In the genomic region with DNA sequence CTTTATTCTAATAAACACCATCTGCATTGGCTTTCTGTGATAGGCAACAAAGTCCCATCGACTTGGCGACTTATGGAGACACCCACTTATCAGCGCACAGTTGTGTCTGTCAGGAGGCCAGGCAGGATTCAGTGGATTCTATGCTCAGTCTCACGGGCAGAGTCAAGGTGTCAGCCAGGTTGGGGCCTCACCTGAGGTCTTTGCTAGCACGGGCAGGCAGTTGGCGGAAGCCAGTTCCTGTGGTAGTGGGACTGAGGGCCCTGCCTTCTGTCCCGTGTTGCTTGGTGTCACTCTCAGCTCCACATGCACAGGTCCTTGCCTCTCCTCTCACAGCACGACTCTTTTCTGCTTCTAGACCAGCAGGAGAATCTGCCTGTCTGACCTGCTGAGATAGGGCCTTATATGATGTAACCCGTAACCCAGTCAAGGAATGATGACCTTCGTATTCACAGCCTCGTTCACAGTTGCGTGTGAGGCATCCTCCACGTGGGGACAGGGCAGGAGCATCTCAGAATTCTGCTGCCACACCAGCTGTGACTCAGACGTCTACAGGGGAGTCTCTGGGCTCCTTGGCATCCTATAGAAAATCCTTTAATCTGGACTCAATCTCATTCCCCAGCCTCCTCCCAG, we compare ENCODE assay signal across 1 cellular context.
TF ChIP-seq lines count a peak whose summit lies in the region.

No MANE protein-coding gene starts in this region.

TF ChIP-seq in K562, 482 proteins besides CTCF, POLR2A, EP300 and RAD21 (continues in another document):
- TF ChIP-seq SMARCA5 (IDR thresholded peaks at IDR 0.05) (no peak), CTBP1 (IDR thresholded peaks at IDR 0.05; ENCODE audit: borderline replicate concordance) (peak; percentile 41; the same call in 1 of the 2 replicates), ARID4B (CRISPR knock-in tag; IDR thresholded peaks at IDR 0.05) (no peak), ZNF12 (CRISPR knock-in tag; IDR thresholded peaks at IDR 0.05) (no peak), HDAC3 (IDR thresholded peaks at IDR 0.05; ENCODE audit: borderline replicate concordance, partially characterized antibody) (no peak), ELF4 (CRISPR knock-in tag; IDR thresholded peaks at IDR 0.05) (no peak), MXI1 (IDR thresholded peaks at IDR 0.05; ENCODE audit: low read depth, low read length) (peak; percentile 63), ZNF655 (CRISPR knock-in tag; IDR thresholded peaks at IDR 0.05) (no peak), ZNF224 (CRISPR knock-in tag; IDR thresholded peaks at IDR 0.05) (no peak), GTF3C2 (IDR thresholded peaks at IDR 0.05; ENCODE audit: borderline replicate concordance, extremely low read depth, insufficient read length) (no peak), TRIM28 (IDR thresholded peaks at IDR 0.05) (no peak), SAP30 (IDR thresholded peaks at IDR 0.05; ENCODE audit: borderline replicate concordance, insufficient read depth, low read depth, low read length, poor library complexity, severe bottlenecking) (no peak), ELK1 (CRISPR knock-in tag; IDR thresholded peaks at IDR 0.05) (no peak), ESRRA (IDR thresholded peaks at IDR 0.05; ENCODE audit: borderline replicate concordance, low read depth) (peak; percentile 49; the same call in 1 of the 2 replicates), JUND (IDR thresholded peaks at IDR 0.05; ENCODE audit: borderline replicate concordance, low read depth, low read length) (0 out of 2 replicates have a peak, but pooled peaks have one; percentile 37), JUND (tag; IDR thresholded peaks at IDR 0.05; ENCODE audit: borderline replicate concordance, low read depth, low read length) (no peak), GABPB1 (CRISPR knock-in tag; IDR thresholded peaks at IDR 0.05) (no peak), PRPF4 (IDR thresholded peaks at IDR 0.05; ENCODE audit: insufficient read depth, low read depth, low read length, poor library complexity, severe bottlenecking) (no peak), TBL1XR1 (IDR thresholded peaks at IDR 0.05; ENCODE audit: low read length in 2 of 2) (no peak)
- TF ChIP-seq, protein P1, sequence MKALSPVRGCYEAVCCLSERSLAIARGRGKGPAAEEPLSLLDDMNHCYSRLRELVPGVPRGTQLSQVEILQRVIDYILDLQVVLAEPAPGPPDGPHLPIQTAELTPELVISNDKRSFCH (CRISPR knock-in tag; IDR thresholded peaks at IDR 0.05): no peak
- TF ChIP-seq, protein P1 (tag; IDR thresholded peaks at IDR 0.05): no peak
- TF ChIP-seq, protein P2, sequence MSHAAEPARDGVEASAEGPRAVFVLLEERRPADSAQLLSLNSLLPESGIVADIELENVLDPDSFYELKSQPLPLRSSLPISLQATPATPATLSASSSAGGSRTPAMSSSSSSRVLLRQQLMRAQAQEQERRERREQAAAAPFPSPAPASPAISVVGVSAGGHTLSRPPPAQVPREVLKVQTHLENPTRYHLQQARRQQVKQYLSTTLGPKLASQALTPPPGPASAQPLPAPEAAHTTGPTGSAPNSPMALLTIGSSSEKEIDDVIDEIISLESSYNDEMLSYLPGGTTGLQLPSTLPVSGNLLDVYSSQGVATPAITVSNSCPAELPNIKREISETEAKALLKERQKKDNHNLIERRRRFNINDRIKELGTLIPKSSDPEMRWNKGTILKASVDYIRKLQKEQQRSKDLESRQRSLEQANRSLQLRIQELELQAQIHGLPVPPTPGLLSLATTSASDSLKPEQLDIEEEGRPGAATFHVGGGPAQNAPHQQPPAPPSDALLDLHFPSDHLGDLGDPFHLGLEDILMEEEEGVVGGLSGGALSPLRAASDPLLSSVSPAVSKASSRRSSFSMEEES (CRISPR knock-in tag; IDR thresholded peaks at IDR 0.05): no peak
- TF ChIP-seq, protein P3, sequence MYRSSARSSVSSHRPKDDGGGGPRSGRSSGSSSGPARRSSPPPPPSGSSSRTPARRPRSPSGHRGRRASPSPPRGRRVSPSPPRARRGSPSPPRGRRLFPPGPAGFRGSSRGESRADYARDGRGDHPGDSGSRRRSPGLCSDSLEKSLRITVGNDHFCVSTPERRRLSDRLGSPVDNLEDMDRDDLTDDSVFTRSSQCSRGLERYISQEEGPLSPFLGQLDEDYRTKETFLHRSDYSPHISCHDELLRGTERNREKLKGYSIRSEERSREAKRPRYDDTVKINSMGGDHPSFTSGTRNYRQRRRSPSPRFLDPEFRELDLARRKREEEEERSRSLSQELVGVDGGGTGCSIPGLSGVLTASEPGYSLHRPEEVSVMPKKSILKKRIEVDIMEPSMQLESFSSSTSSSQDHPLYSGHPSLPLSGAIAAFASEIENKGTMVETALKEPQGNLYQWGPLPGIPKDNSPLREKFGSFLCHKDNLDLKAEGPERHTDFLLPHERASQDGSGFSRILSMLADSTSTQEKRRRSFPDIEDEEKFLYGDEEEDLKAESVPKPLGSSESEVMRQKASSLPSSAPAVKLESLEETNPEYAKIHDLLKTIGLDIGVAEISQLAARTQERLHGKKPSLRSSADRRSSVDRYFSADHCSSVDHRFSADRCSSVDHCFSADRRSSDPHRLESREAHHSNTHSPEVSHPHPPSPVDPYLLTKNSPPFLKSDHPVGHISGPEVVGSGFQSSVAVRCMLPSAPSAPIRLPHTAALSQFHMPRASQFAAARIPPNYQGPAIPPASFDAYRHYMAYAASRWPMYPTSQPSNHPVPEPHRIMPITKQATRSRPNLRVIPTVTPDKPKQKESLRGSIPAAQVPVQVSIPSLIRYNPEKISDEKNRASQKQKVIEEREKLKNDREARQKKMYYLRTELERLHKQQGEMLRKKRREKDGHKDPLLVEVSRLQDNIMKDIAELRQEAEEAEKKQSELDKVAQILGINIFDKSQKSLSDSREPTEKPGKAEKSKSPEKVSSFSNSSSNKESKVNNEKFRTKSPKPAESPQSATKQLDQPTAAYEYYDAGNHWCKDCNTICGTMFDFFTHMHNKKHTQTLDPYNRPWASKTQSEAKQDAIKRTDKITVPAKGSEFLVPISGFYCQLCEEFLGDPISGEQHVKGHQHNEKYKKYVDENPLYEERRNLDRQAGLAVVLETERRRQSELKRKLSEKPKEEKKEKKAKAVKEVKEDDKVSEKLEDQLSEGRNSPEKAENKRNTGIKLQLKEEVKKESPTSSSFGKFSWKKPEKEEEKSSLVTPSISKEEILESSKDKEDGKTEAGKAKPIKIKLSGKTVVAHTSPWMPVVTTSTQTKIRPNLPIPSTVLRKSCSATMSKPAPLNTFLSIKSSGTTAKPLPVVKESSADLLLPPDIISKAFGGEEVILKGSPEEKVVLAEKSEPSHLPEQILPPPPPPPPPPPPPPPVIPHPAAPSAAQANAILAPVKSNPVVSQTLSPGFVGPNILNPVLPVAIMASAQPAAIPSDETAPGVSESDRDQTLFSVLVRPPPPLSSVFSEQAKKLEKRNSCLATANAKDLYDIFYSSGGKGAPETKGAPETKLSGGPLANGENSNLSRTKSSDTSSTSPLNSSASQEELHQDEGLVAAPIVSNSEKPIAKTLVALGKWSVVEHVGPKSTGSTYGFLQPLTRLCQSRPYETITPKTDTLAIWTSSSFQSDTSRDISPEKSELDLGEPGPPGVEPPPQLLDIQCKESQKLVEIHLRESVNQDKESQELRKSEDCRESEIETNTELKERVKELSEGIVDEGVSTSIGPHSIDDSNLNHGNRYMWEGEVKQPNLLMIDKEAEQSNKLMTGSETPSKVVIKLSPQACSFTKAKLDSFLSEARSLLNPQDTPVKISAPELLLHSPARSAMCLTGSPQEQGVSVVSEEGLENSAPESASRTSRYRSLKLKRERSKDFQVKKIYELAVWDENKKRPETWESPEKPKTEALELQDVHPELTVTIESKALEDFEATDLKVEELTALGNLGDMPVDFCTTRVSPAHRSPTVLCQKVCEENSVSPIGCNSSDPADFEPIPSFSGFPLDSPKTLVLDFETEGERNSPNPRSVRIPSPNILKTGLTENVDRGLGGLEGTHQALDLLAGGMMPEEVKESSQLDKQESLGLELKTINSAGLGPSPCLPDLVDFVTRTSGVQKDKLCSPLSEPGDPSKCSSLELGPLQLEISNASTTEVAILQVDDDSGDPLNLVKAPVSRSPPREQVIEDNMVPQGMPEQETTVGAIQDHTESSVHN (IDR thresholded peaks at IDR 0.05; ENCODE audit: borderline replicate concordance in 1 of 2, low read depth in 1 of 2): peak in 1 of 2 experiments; percentile 28; a peak in 1 of 4 replicates
